Comparison of ENCODE assay signal across 17 cellular contexts in the genomic region with DNA sequence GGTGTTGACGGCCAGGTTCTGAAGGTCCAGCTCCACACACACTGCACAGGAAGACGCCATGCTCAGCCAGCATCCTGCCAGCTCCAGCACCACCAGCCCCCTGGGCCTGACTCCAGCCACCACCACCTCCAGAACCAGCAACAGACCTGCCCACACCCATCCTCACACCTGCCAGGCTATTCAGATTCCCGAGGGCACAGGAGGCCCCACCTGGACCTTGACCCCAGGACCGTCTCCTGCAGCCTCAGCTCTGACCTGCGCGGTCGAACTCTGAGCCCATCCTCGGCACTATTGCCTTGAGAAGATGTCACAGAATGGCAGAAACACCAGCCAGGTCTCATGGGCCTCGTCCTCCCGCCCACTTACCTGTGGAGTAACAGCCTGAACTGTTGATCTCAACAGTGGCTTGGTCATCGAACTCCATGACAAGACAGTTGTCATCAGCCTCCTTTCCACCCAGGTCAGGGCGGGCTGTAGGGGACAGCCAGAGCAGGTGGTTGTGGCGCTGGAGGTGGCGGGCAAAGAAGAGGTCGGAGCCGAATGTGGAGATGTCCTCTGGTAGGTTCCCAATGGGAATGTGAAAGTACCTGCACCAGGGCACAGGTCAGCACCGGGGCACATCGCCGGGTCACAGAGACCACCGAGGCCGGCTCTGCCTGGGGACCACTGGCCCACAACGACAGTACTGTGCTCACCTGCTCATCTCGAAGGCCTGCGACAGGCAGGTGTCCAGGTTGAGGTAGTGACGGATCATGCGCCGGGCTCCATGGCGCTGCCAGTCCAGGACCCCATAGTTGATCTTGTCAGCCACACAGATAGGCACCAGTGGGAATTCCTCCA. TPM values are rescaled to one million over a fixed set of nuclear protein-coding genes. Genes with fewer than 3 reads are reported as not detected.
A peak's percentile ranks its signal among the peaks of the same experiment; 100 is the strongest.
DNase-seq lines count a peak whose midpoint lies in the region; ATAC-seq and TF ChIP-seq lines count a peak whose summit lies in the region.
"Had no signal": no experiment of that assay in that cellular context is flagged by ENCODE, and none has a peak within 500 bp of the region (broad histone marks: within the 10 kb centered on the region; RNA-seq: fewer than 3 reads in every experiment).

No MANE protein-coding gene starts in this region.

- DNase-seq in A673 (ENCODE audit: low spot score) (no peak), left lung (peak; percentile 23 to 60), NCI-H1694 (lab: John Stamatoyannopoulos, UW) (no peak), NCI-H1694 treated with DMSO at 0.1 percent for 48 hours (lab: John Stamatoyannopoulos, UW) (no peak), heart left ventricle (no peak)
- DNase-seq: GF-D8, IMR-90, MV-4-11, NCI-H1436, NCI-H2081 treated with DMSO at 0.1 percent for 48 hours, NCI-H2227 treated with DMSO at 0.1 percent for 48 hours, NCI-H526 treated with DMSO at 0.1 percent for 48 hours, PC-9 had no signal

- intact Hi-C loops in A673 (cut with micrococcal nuclease; ENCODE audit: unreplicated experiment) = no loop called here
- intact Hi-C loops in left lung (cut with DNase I) = no loop called here
- intact Hi-C loops in heart left ventricle (cut with DNase I) = no loop called here

- H2AFZ ChIP-seq in Loucy (ENCODE audit: low read length) = no peak overlapping the region
- H2AFZ ChIP-seq: PC-9 had no signal

- H3K9me3 ChIP-seq in A673 (ENCODE audit: low read depth, low read length, poor library complexity, severe bottlenecking) (no peaks in the 10 kb centered on the region), Loucy (ENCODE audit: insufficient read depth, low read depth, low read length) (no peaks in the 10 kb centered on the region), left lung (no peaks in the 10 kb centered on the region), heart left ventricle (no peaks in the 10 kb centered on the region)
- H3K9me3 ChIP-seq: HAP-1 had no signal

- H3K27ac ChIP-seq in A673 (ENCODE audit: low read depth, low read length, poor library complexity, severe bottlenecking) = no peak overlapping the region
- H3K27ac ChIP-seq in left lung = no peak overlapping the region
- no peak overlapping the region for H3K27ac ChIP-seq in heart left ventricle
- H3K27ac ChIP-seq: PC-9 had no signal

- H3K4me2 ChIP-seq in Loucy (ENCODE audit: low read depth, low read length, poor library complexity, severe bottlenecking) = peak overlapping the region; percentile 64
- H3K4me2 ChIP-seq: PC-9 had no signal

- TSS peak; percentile 26 for BruUV-seq in A673 (replicated peaks; lab: Mats Ljungman, UMichigan)

- H3K27me3 ChIP-seq in A673 (replicated peaks; ENCODE audit: insufficient read depth, low read depth, low read length, poor library complexity) (no peaks in the 10 kb centered on the region), Loucy (ENCODE audit: insufficient read depth, low read length, poor library complexity, severe bottlenecking) (no peaks in the 10 kb centered on the region), left lung (no peaks in the 10 kb centered on the region), heart left ventricle (no peaks in the 10 kb centered on the region)

- POLR2A ChIA-PET in A673 (lab: Charles Lee; ENCODE audit: low non-redundant PET) = no interaction called here

- no peaks in the 10 kb centered on the region for H3F3A ChIP-seq in Loucy (ENCODE audit: low read depth)

- H3K36me3 ChIP-seq in A673 (ENCODE audit: insufficient read depth, low read length, poor library complexity, severe bottlenecking) (peaks cover 74% of the 10 kb centered on the region), Loucy (ENCODE audit: insufficient read depth, low read length) (peaks cover 58% of the 10 kb centered on the region; the same call in 1 of the 2 replicates), left lung (peaks cover 0 to 86% of the 10 kb centered on the region in 2 donors), heart left ventricle (peaks cover 0 to 74% (median 55%) of the 10 kb centered on the region in 9 donors)

- TF ChIP-seq CTCF in A673 (conservative IDR thresholded peaks at IDR 0.05; ENCODE audit: low read depth, low read length) = no peak
- TF ChIP-seq CTCF in Loucy (conservative IDR thresholded peaks at IDR 0.05; ENCODE audit: low read length) = no peak
- no peak for TF ChIP-seq CTCF in left lung (IDR thresholded peaks at IDR 0.05)
- no peak for TF ChIP-seq CTCF in heart left ventricle (IDR thresholded peaks at IDR 0.05)

- CTCF ChIA-PET in A673 (lab: Charles Lee) = no interaction called here

- H3K9me2 ChIP-seq in Loucy (replicated peaks; ENCODE audit: low read depth, low read length) = no peaks in the 10 kb centered on the region

- H3K79me2 ChIP-seq in Loucy (ENCODE audit: insufficient read depth, low read length) = no peaks in the 10 kb centered on the region

- 96 to 98% (median 97%) methylated on average over 25 to 28 of the region's 28 CpGs for WGBS in heart left ventricle, 4 donors

- H3K4me1 ChIP-seq in A673 (ENCODE audit: insufficient read depth, low read length, poor library complexity, severe bottlenecking) (no peaks in the 10 kb centered on the region), Loucy (ENCODE audit: insufficient read depth, low read length, poor library complexity, severe bottlenecking) (peaks cover 51% of the 10 kb centered on the region), left lung (no peaks in the 10 kb centered on the region), heart left ventricle (no peaks in the 10 kb centered on the region)
- H3K4me1 ChIP-seq: HAP-1 had no signal

- peak overlapping the region; percentile 65 for H3K9ac ChIP-seq in Loucy (ENCODE audit: low read depth, low read length, poor library complexity, severe bottlenecking)

- no peak for TF ChIP-seq POLR2A in heart left ventricle (IDR thresholded peaks at IDR 0.05)

- H4K20me1 ChIP-seq in Loucy (ENCODE audit: insufficient read depth, low read length, poor library complexity, severe bottlenecking) = no peaks in the 10 kb centered on the region

- ATAC-seq in left lung = no peak
- ATAC-seq in heart left ventricle = no peak

- H3K4me3 ChIP-seq in A673 (ENCODE audit: low read depth, low read length, poor library complexity, severe bottlenecking) (no peak overlapping the region), Loucy (ENCODE audit: low read length, poor library complexity, severe bottlenecking) (no peak overlapping the region), left lung (no peak overlapping the region), heart left ventricle (no peak overlapping the region)
- H3K4me3 ChIP-seq: HAP-1, PC-9 had no signal

RNA-seq across cellular contexts. Expression of a gene that starts 23.5 kb away (rescaled TPM):
- total RNA-seq in A673 (2021) = 0.17 TPM in 1 of 2 replicates, not detected in the other
- total RNA-seq in left lung = not detected
- total RNA-seq in heart left ventricle = not detected
- not detected for polyA plus RNA-seq in heart left ventricle
- total RNA-seq: IMR-90, LHCN-M2, PC-9, SK-MEL-5 had no signal
- polyA plus RNA-seq: IMR-90 had no signal

RNA-seq across cellular contexts. Expression of a gene that starts 31.6 kb away (rescaled TPM):
- not detected in 2 replicates for total RNA-seq in A673 (2021)
- total RNA-seq in left lung = 1 to 10 TPM in 1 of 2 donors, under 1 TPM in 1; 0.84 to 1.6 TPM
- not detected for total RNA-seq in heart left ventricle
- polyA plus RNA-seq in heart left ventricle = not detected
- total RNA-seq: IMR-90, LHCN-M2, PC-9, SK-MEL-5 had no signal

RNA-seq across cellular contexts. Expression of a gene that starts 45.1 kb away (rescaled TPM):
- total RNA-seq in A673 (2021) (229 and 239 TPM in 2 replicates), left lung (10 to 100 TPM; 29.2 to 32.7 TPM), heart left ventricle (10 to 100 TPM in 4 of 9 donors, 1 to 10 TPM in 5; 5.3 to 18.6 (median 9.8) TPM)
- polyA plus RNA-seq in heart left ventricle = 10 to 100 TPM in 1 of 2 donors, 1 to 10 TPM in 1; 8.4 to 11.3 TPM

RNA-seq across cellular contexts. Expression of a gene that starts 45.4 kb away (rescaled TPM):
- 52.2 and 52.6 TPM in 2 replicates for total RNA-seq in A673 (2021)
- 10 to 100 TPM; 16.6 to 21.7 TPM for total RNA-seq in left lung
- total RNA-seq in heart left ventricle = 100 to 1,000 TPM in 1 of 9 donors, 10 to 100 TPM in 8; 23.9 to 149 (median 39.7) TPM
- 10 to 100 TPM; 33.3 to 62.0 TPM for polyA plus RNA-seq in heart left ventricle

Comparison
In these comparisons a context has a peak if more than half of its experiments do, and no peak if none do; other contexts are left out.
1. DNase-seq: peak in left lung (2 of 2); none in A673 (single experiment), NCI-H1694 (single experiment), NCI-H1694 treated with DMSO at 0.1 percent for 48 hours (single experiment) and heart left ventricle (0 of 5).